1 cellular context compared by ENCODE assay signal in the genomic region with DNA sequence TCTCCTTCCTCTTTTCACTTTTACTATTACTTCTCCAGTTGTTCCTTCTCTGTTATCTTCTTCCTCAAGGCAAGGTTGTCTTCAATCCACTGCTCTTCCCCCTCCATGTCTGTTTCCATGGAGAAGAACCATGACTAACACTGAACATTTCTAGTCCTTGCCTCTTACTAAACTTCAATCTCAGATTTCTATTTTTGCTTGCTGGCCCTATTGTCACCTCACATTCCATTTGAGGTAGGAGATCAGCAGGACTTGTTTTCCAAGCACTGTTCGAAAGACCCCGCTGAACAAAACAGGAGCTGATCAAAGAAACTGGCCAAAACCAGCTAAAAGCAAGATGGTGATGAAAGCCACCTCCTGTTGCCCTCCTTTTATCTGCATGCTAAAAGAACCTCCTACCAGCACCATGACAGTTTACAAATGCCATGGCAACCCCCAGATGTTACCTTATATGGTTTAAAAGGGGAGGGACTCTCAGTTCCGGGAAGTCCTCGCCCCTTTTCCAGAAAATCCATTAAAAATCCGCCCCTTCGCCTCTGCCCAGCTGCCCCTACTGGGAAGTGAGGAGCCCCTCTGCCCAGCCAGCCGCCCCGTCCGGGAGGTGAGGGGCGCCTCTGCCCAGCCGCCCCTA.
TF ChIP-seq lines count a peak whose summit lies in the region.

No MANE protein-coding gene starts in this region.

TF ChIP-seq in HepG2, 621 proteins besides CTCF, POLR2A, EP300 and RAD21:
- TF ChIP-seq MAF1 (CRISPR knock-in tag; IDR thresholded peaks at IDR 0.05; ENCODE audit: borderline replicate concordance) (no peak), SRF (IDR thresholded peaks at IDR 0.05; ENCODE audit: low read depth, low read length) (peak; percentile 68; the same call in 1 of the 2 replicates)
TF ChIP-seq in HepG2: peak in this region for 1.
